ENCODE assay signal across 8 cellular contexts in the genomic region with DNA sequence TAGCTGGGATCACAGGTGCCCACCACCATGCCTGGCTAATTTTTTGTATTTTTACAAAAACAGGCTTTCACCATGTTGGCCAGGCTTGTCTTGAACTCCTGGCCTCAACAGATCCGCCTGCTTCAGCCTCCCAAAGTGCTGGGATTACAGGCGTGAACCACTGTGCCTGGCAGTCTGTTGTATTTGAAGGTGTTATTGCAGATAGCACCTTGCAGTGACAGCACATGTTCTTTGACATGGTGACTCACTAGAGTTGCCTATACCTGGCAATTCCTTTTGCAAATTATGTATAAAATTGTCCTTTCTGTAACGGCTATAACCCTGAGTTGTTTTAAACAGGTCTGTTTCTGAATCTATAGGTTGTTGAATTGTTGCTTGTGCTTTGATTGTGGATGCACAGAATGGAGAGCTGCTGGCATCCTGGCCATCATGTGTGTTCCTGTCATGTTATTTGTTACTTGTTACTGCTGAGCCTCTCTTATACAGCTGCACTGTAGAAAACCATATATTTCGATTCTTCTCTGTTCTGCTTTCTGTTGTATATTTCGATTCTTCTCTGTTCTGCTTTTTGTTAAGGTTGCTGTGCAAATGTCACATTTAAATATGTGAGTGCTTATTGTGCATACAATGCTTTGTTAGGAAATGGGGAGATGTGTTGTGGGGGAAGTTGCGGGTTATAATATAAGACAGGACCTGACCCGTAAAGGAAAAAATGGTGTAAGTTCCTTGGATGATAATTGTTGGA. TPM values are rescaled to one million over a fixed set of nuclear protein-coding genes. Genes with fewer than 3 reads are reported as not detected.
DNase-seq lines count a peak whose midpoint lies in the region; ATAC-seq and TF ChIP-seq lines count a peak whose summit lies in the region.

No MANE protein-coding gene starts in this region.

- H3K27ac Mint-ChIP-seq in brain = peak overlapping the region in 4 of 5 experiments; percentile 2 to 66 (median 19)

- H3K36me3 Mint-ChIP-seq in brain = peaks cover 18% of the 10 kb centered on the region

- TF ChIP-seq CTCF in brain (conservative IDR thresholded peaks at IDR 0.05) (no peak), transverse colon (IDR thresholded peaks at IDR 0.05) (no peak)

- intact Hi-C loops in transverse colon (cut with DNase I; ENCODE audit: low total_unique reads) = no loop called here

- in situ Hi-C loops in transverse colon (cut with MboI; ENCODE audit: low pct_ligation_motif_present in 1 of 4, low pct_unique_long_range_greater_than_20kb in 1 of 4, low sequenced_read_pairs in 3 of 4) = no loop called here

- H3K4me1 ChIP-seq in BLaER1 treated with 17β-estradiol and CSF1 and Interleukin-3, amounts not matched to agents 10 nM and 100 nM = peaks cover 27 to 85% (median 49%) of the 10 kb centered on the region in 10 experiments
- peaks cover 3 to 74% (median 19%) of the 10 kb centered on the region in 4 donors for H3K4me1 ChIP-seq in transverse colon

- DNase-seq in transverse colon (no peak), foreskin melanocyte (no peak), ureter (ENCODE audit: low spot score) (no peak), HuH-7 (ENCODE audit: low spot score) (no peak)

- peak overlapping the region in 9 of 11 experiments; percentile 41 to 77 (median 60); a peak in 17 of 22 replicates for H3K27ac ChIP-seq in BLaER1 treated with 17β-estradiol and CSF1 and Interleukin-3, amounts not matched to agents 10 nM and 100 nM
- H3K27ac ChIP-seq in transverse colon = peak overlapping the region in 3 of 4 donors; percentile 28 to 47 (median 29)

- peak overlapping the region in 6 of 10 experiments; percentile 9 to 49 (median 32); a peak in 5 of 20 replicates for H3K4me3 ChIP-seq in BLaER1 treated with 17β-estradiol and CSF1 and Interleukin-3, amounts not matched to agents 10 nM and 100 nM
- H3K4me3 ChIP-seq in transverse colon = no peak overlapping the region

- peaks cover 28 to 87% (median 59%) of the 10 kb centered on the region in 11 experiments for H3K36me3 ChIP-seq in BLaER1 treated with 17β-estradiol and CSF1 and Interleukin-3, amounts not matched to agents 10 nM and 100 nM
- H3K36me3 ChIP-seq in transverse colon = no peaks in the 10 kb centered on the region

- peak overlapping the region in 4 of 5 experiments; percentile 20 to 61 (median 30) for H3K4me3 Mint-ChIP-seq in brain

- H3K4me2 ChIP-seq in BLaER1 treated with 17β-estradiol and CSF1 and Interleukin-3, amounts not matched to agents 10 nM and 100 nM = peak overlapping the region; percentile 18 to 80 (median 63)

- peak; percentile 71 for ATAC-seq in GM19372 (IDR thresholded peaks at IDR 0.05; ENCODE audit: low read depth, unreplicated experiment)
- peak; percentile 58 for ATAC-seq in HG03457 (IDR thresholded peaks at IDR 0.05; ENCODE audit: unreplicated experiment)

- TF ChIP-seq POLR2A in transverse colon (IDR thresholded peaks at IDR 0.05) = no peak

- TF ChIP-seq EP300 in transverse colon (IDR thresholded peaks at IDR 0.05; ENCODE audit: low read depth) = no peak

- H3K27me3 ChIP-seq in BLaER1 treated with 17β-estradiol and CSF1 and Interleukin-3, amounts not matched to agents 10 nM and 100 nM = peaks cover 36 to 96% (median 87%) of the 10 kb centered on the region in 11 experiments
- H3K27me3 ChIP-seq in transverse colon = no peaks in the 10 kb centered on the region

- H3K9me3 ChIP-seq in BLaER1 treated with 17β-estradiol and CSF1 and Interleukin-3, amounts not matched to agents 10 nM and 100 nM (replicated peaks in 1 of 11) = no peaks in the 10 kb centered on the region
- no peaks in the 10 kb centered on the region for H3K9me3 ChIP-seq in transverse colon

- WGBS in transverse colon (ENCODE audit: low coverage in 1 of 2), 2 donors = 32 to 50% methylated on average over 3 to 7 of the region's 7 CpGs

- H3K9me3 Mint-ChIP-seq in brain = peaks cover 0 to 3% (median 0%) of the 10 kb centered on the region in 5 experiments

- peak overlapping the region in 5 of 11 experiments; percentile 4 to 61 (median 53); a peak in 10 of 22 replicates for H3K9ac ChIP-seq in BLaER1 treated with 17β-estradiol and CSF1 and Interleukin-3, amounts not matched to agents 10 nM and 100 nM

- H3K27me3 Mint-ChIP-seq in brain = no peaks in the 10 kb centered on the region

- peaks cover 94 to 100% (median 100%) of the 10 kb centered on the region in 11 experiments for H4K20me1 ChIP-seq in BLaER1 treated with 17β-estradiol and CSF1 and Interleukin-3, amounts not matched to agents 10 nM and 100 nM

- H3K4me1 Mint-ChIP-seq in brain = peaks cover 76% of the 10 kb centered on the region

RNA-seq across cellular contexts. Expression of a gene that starts 8.1 kb away (rescaled TPM):
- 24.4 TPM for polyA plus RNA-seq in brain (ENCODE audit: insufficient read depth, low read depth, low replicate concordance)
- total RNA-seq in transverse colon (100 to 1,000 TPM; 146 to 307 (median 237) TPM), ureter (225 TPM)

RNA-seq across cellular contexts. Expression of a gene that starts 37.3 kb away (rescaled TPM):
- polyA plus RNA-seq in brain (ENCODE audit: insufficient read depth, low read depth, low replicate concordance) = 0.15 TPM
- 1 to 10 TPM; 1.9 to 3.7 (median 3.0) TPM for total RNA-seq in transverse colon
- total RNA-seq in ureter = 1.6 TPM

Comparison
In these comparisons a context has a peak if more than half of its experiments do, and no peak if none do; other contexts are left out.
1. H3K4me3 ChIP-seq: peak in BLaER1 treated with 17β-estradiol and CSF1 and Interleukin-3, amounts not matched to agents 10 nM and 100 nM (6 of 10); none in transverse colon (0 of 4).